ENCODE assay signal across 20 cellular contexts in genomic region chr2:37753758-37754157, GRCh38.
"Had no signal": no experiment of that assay in that cellular context is flagged by ENCODE, and none has a peak within 500 bp of the region (broad histone marks: within the 10 kb centered on the region; RNA-seq: fewer than 3 reads in every experiment).

No MANE protein-coding gene starts in this region.

- H3K27me3 ChIP-seq: MG63 had no signal

- ATAC-seq: Panc1 had no signal

- H3K9ac ChIP-seq: SK-N-SH had no signal

- H3K27ac ChIP-seq: HL-60, RWPE1 had no signal

- H3K36me3 ChIP-seq: MG63 had no signal

- H3K9me3 ChIP-seq: MG63, SK-N-SH had no signal

- H3K4me2 ChIP-seq: SK-N-SH had no signal

- H3K4me3 ChIP-seq: MG63 had no signal

- DNase-seq: KBM-7, MG63, NCI-H1092, NCI-H1105 treated with DMSO at 0.1 percent for 48 hours, NCI-H1417 treated with DMSO at 0.1 percent for 48 hours, NCI-H146, NCI-H1694 treated with DMSO at 0.1 percent for 48 hours, NCI-H1930, NCI-H2081, NCI-H2107, NCI-H2227 treated with DMSO at 0.1 percent for 48 hours, NCI-H524, NCI-H526 treated with DMSO at 0.1 percent for 48 hours, NCI-H748 treated with DMSO at 0.1 percent for 48 hours, SHP77, SK-N-SH, SW 1271 had no signal
